18 cellular contexts compared by ENCODE assay signal in genomic region chr7:2689343-2689847, GRCh38. TPM values are rescaled to one million over a fixed set of nuclear protein-coding genes. Genes with fewer than 3 reads are reported as not detected.
DNase-seq lines count a peak whose midpoint lies in the region; ATAC-seq and TF ChIP-seq lines count a peak whose summit lies in the region.
"Had no signal": no experiment of that assay in that cellular context is flagged by ENCODE, and none has a peak within 500 bp of the region (broad histone marks: within the 10 kb centered on the region; RNA-seq: fewer than 3 reads in every experiment).

No MANE protein-coding gene starts in this region.

- peak; percentile 16 for ATAC-seq in HG03064 (IDR thresholded peaks at IDR 0.05; ENCODE audit: low read depth, unreplicated experiment)
- peak; percentile 29 for ATAC-seq in stimulated activated memory B cell treated with anti-CD40 and anti-IgM and Interleukin-4, amounts not matched to agents 10 μg/mL and 1 μg/mL and 100 μg/mL, for 72 hours
- ATAC-seq: gastrocnemius medialis had no signal

- no peaks in the 10 kb centered on the region for H3K36me3 Mint-ChIP-seq in stimulated activated memory B cell treated with anti-CD40 and anti-IgM and Interleukin-4, amounts not matched to agents 10 μg/mL and 1 μg/mL and 100 μg/mL, for 72 hours
- no peaks in the 10 kb centered on the region for H3K36me3 Mint-ChIP-seq in progenitor cell of endocrine pancreas (ENCODE audit: insufficient read depth)

- H3K27ac Mint-ChIP-seq in stimulated activated memory B cell treated with anti-CD40 and anti-IgM and Interleukin-4, amounts not matched to agents 10 μg/mL and 1 μg/mL and 100 μg/mL, for 72 hours: peak overlapping the region; percentile 28
- no peak overlapping the region for H3K27ac Mint-ChIP-seq in progenitor cell of endocrine pancreas
- H3K27ac Mint-ChIP-seq: activated B cell treated with CpG ODN at 0.5 μM for 24 hours, T-helper 17 cell had no signal

- no peaks in the 10 kb centered on the region for H3K4me1 ChIP-seq in BE2C
- H3K4me1 ChIP-seq in colonic mucosa: no peaks in the 10 kb centered on the region

- no peak overlapping the region for H3K27ac ChIP-seq in coronary artery
- H3K27ac ChIP-seq in colonic mucosa: no peak overlapping the region
- H3K27ac ChIP-seq: epithelial cell of prostate, gastrocnemius medialis had no signal

- no peaks in the 10 kb centered on the region for H3K36me3 ChIP-seq in BE2C
- H3K36me3 ChIP-seq in colonic mucosa: no peaks in the 10 kb centered on the region
- H3K36me3 ChIP-seq: gastrocnemius medialis had no signal

- TF ChIP-seq CTCF in GM12875 (IDR thresholded peaks at IDR 0.05; ENCODE audit: borderline replicate concordance, insufficient read depth, low read depth, low read length) (no peak), coronary artery (IDR thresholded peaks at IDR 0.05) (no peak), BE2C (IDR thresholded peaks at IDR 0.05; ENCODE audit: low read depth, low read length) (no peak), progenitor cell of endocrine pancreas (IDR thresholded peaks at IDR 0.05; ENCODE audit: unreplicated experiment) (no peak), colonic mucosa (IDR thresholded peaks at IDR 0.05) (no peak)

- no peaks in the 10 kb centered on the region for H3K9me3 Mint-ChIP-seq in stimulated activated memory B cell treated with anti-CD40 and anti-IgM and Interleukin-4, amounts not matched to agents 10 μg/mL and 1 μg/mL and 100 μg/mL, for 72 hours
- H3K9me3 Mint-ChIP-seq in progenitor cell of endocrine pancreas (ENCODE audit: low read depth): no peaks in the 10 kb centered on the region
- H3K9me3 Mint-ChIP-seq: activated B cell treated with CpG ODN at 0.5 μM for 24 hours had no signal

- H3K4me1 Mint-ChIP-seq in stimulated activated memory B cell treated with anti-CD40 and anti-IgM and Interleukin-4, amounts not matched to agents 10 μg/mL and 1 μg/mL and 100 μg/mL, for 72 hours: peaks cover 50% of the 10 kb centered on the region
- H3K4me1 Mint-ChIP-seq in progenitor cell of endocrine pancreas (ENCODE audit: low read depth): no peaks in the 10 kb centered on the region

- peaks cover 30% of the 10 kb centered on the region for H3K27me3 ChIP-seq in BE2C
- H3K27me3 ChIP-seq in colonic mucosa: peaks cover 35% of the 10 kb centered on the region

- H3K4me3 ChIP-seq in GM12875 (ENCODE audit: low read depth, low read length): peak overlapping the region; percentile 78
- peak overlapping the region; percentile 68 for H3K4me3 ChIP-seq in coronary artery
- H3K4me3 ChIP-seq in BE2C (ENCODE audit: low read depth, low read length): no peak overlapping the region
- H3K4me3 ChIP-seq in colonic mucosa: no peak overlapping the region
- H3K4me3 ChIP-seq: gastrocnemius medialis, lung had no signal

- H3K27me3 Mint-ChIP-seq in stimulated activated memory B cell treated with anti-CD40 and anti-IgM and Interleukin-4, amounts not matched to agents 10 μg/mL and 1 μg/mL and 100 μg/mL, for 72 hours: peaks cover 48% of the 10 kb centered on the region
- H3K27me3 Mint-ChIP-seq in progenitor cell of endocrine pancreas: peaks cover 46% of the 10 kb centered on the region

- DNase-seq in coronary artery (ENCODE audit: low spot score): no peak
- no peak for DNase-seq in BE2C
- no peak for DNase-seq in progenitor cell of endocrine pancreas (ENCODE audit: low spot score, unreplicated experiment)
- no peak for DNase-seq in colonic mucosa
- DNase-seq: activated B cell treated with CpG ODN at 0.5 μM for 24 hours; activated effector memory CD4-positive, alpha-beta T cell treated with anti-CD3 and anti-CD28 coated beads, Interleukin-2, amount 50 U/mL, for 16 hours; AML-193; gastrocnemius medialis; NCI-H187; Right ventricle myocardium superior; T-helper 17 cell had no signal

- intact Hi-C loops in colonic mucosa (cut with DNase I): no loop called here

- no peaks in the 10 kb centered on the region for H3K9me3 ChIP-seq in BE2C
- H3K9me3 ChIP-seq in colonic mucosa: no peaks in the 10 kb centered on the region
- H3K9me3 ChIP-seq: gastrocnemius medialis had no signal

- no peak overlapping the region for H3K9ac ChIP-seq in colonic mucosa (ENCODE audit: low read depth in 2 of 2, low read length in 2 of 2)

- peak overlapping the region; percentile 69 for H3K4me3 Mint-ChIP-seq in stimulated activated memory B cell treated with anti-CD40 and anti-IgM and Interleukin-4, amounts not matched to agents 10 μg/mL and 1 μg/mL and 100 μg/mL, for 72 hours
- H3K4me3 Mint-ChIP-seq in progenitor cell of endocrine pancreas (ENCODE audit: low read depth): no peak overlapping the region

RNA-seq across cellular contexts. Expression of gene AMZ1, which starts 1.4 kb away (rescaled TPM):
- polyA plus RNA-seq in BE2C (2012; ENCODE audit: insufficient read depth, insufficient read length, low read depth): 2.3 TPM
- 0.07 and 0.19 TPM in 2 replicates for total RNA-seq in progenitor cell of endocrine pancreas
- total RNA-seq in colonic mucosa: under 1 TPM in 1 of 2 donors, not detected in 1; 0.08 TPM
- total RNA-seq: gastrocnemius medialis, NCI-H460 had no signal
- polyA plus RNA-seq: neural cell had no signal

RNA-seq across cellular contexts. Expression of gene TTYH3, which starts 57.6 kb away (rescaled TPM):
- polyA plus RNA-seq in BE2C (2012; ENCODE audit: insufficient read depth, insufficient read length, low read depth): 127 TPM
- total RNA-seq in progenitor cell of endocrine pancreas (166 and 170 TPM in 2 replicates), colonic mucosa (10 to 100 TPM; 50.0 to 59.5 TPM)

Comparison
In these comparisons a context has a peak if more than half of its experiments do, and no peak if none do; other contexts are left out.
1. H3K4me3 ChIP-seq: peak in GM12875 (single experiment) and coronary artery (single experiment); none in BE2C (single experiment) and colonic mucosa (single experiment).